In the genomic region with DNA sequence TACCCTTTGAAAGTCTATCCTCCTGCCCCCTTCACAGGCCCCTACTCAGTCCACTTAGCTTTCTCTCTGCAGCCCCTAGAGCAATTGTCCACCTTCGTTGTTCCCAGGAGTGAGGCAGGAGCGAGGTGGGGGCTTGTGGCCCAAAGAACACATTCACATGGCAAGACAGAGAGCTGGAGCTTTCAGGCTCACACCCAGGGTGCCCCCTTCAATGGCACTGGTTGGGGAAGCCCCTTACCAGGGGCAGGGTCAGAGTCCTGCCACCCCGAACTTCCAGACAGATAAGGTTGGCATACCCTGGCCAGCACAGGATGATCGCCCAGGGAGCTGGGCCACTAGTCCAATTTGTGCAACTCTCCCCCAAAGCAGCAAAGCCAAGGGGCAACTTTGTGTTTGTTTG, we compare ENCODE assay signal across 24 cellular contexts. TPM values are rescaled to one million over a fixed set of nuclear protein-coding genes. Genes with fewer than 3 reads are reported as not detected.
DNase-seq lines count a peak whose midpoint lies in the region; ATAC-seq lines count a peak whose summit lies in the region.
"Had no signal": no experiment of that assay in that cellular context is flagged by ENCODE, and none has a peak within 500 bp of the region (broad histone marks: within the 10 kb centered on the region; RNA-seq: fewer than 3 reads in every experiment).

No MANE protein-coding gene starts in this region.

- no peak overlapping the region for H3K4me2 ChIP-seq in trophoblast cell (ENCODE audit: low read length)
- H3K4me2 ChIP-seq: A549; BLaER1 treated with 17β-estradiol and CSF1 and Interleukin-3, amounts not matched to agents 10 nM and 100 nM had no signal

- H4K91ac ChIP-seq in trophoblast cell (ENCODE audit: low read depth, low read length), result no peak overlapping the region

- H3K79me2 ChIP-seq in trophoblast cell (ENCODE audit: control insufficient read depth, insufficient read depth, low read length, poor library complexity), result no peaks in the 10 kb centered on the region

- no peak overlapping the region for H4K12ac ChIP-seq in trophoblast cell (ENCODE audit: low read depth, low read length)

- ATAC-seq in left lobe of liver (peak; percentile 74), HG02885 (IDR thresholded peaks at IDR 0.05; ENCODE audit: poor library complexity, unreplicated experiment) (no peak)
- ATAC-seq: A549, GM12878 had no signal

- H3K4ac ChIP-seq in trophoblast cell (ENCODE audit: low read depth, low read length), result no peak overlapping the region

- H3K79me1 ChIP-seq in trophoblast cell (ENCODE audit: low read length), result no peaks in the 10 kb centered on the region

- H2AK5ac ChIP-seq in trophoblast cell (ENCODE audit: low read length), result no peak overlapping the region

- no peak overlapping the region for H2BK120ac ChIP-seq in trophoblast cell (ENCODE audit: insufficient read depth, low read length, poor library complexity)

- H2BK12ac ChIP-seq in trophoblast cell (ENCODE audit: low read length), result no peak overlapping the region

- H3K18ac ChIP-seq in trophoblast cell (ENCODE audit: low read length), result no peak overlapping the region

- H3K27me3 ChIP-seq in trophoblast cell (ENCODE audit: insufficient read depth, low read length), result no peaks in the 10 kb centered on the region
- H3K27me3 ChIP-seq: BE2C; BLaER1 treated with 17β-estradiol and CSF1 and Interleukin-3, amounts not matched to agents 10 nM and 100 nM had no signal

- H3K9ac ChIP-seq in trophoblast cell (ENCODE audit: low read length), result no peak overlapping the region
- H3K9ac ChIP-seq: BLaER1 treated with 17β-estradiol and CSF1 and Interleukin-3, amounts not matched to agents 10 nM and 100 nM; GM23248 had no signal

- H3K27ac ChIP-seq in trophoblast cell (ENCODE audit: low read depth, low read length), result no peak overlapping the region
- H3K27ac ChIP-seq: A549; BLaER1 treated with 17β-estradiol and CSF1 and Interleukin-3, amounts not matched to agents 10 nM and 100 nM; GM23248 had no signal

- H3K23ac ChIP-seq in trophoblast cell (ENCODE audit: low read length), result no peak overlapping the region

- H3K36me3 ChIP-seq in trophoblast cell (ENCODE audit: control insufficient read depth in 1 of 2, insufficient read depth in 2 of 2, low read length in 2 of 2), result no peaks in the 10 kb centered on the region
- H3K36me3 ChIP-seq: BE2C; BLaER1 treated with 17β-estradiol and CSF1 and Interleukin-3, amounts not matched to agents 10 nM and 100 nM had no signal

- H3K14ac ChIP-seq in trophoblast cell (ENCODE audit: low read length), result no peak overlapping the region

- H3K4me3 ChIP-seq in trophoblast cell (ENCODE audit: low read depth, low read length), result no peak overlapping the region
- H3K4me3 ChIP-seq: A549; BLaER1 treated with 17β-estradiol and CSF1 and Interleukin-3, amounts not matched to agents 10 nM and 100 nM; GM12878; GM23248 had no signal

- H4K8ac ChIP-seq in trophoblast cell (ENCODE audit: low read depth, low read length), result no peak overlapping the region

- H2AFZ ChIP-seq in trophoblast cell (ENCODE audit: insufficient read depth, low read length, poor library complexity), result peak overlapping the region; percentile 45
- H2AFZ ChIP-seq: GM23248 had no signal

- no peak overlapping the region for H2BK5ac ChIP-seq in trophoblast cell (ENCODE audit: low read depth, low read length, poor library complexity)

- WGBS in trophoblast cell (ENCODE audit: extremely low coverage, insufficient coverage, insufficient read length), result no CpG with 5 or more reads among the region's 4 CpGs

- H3K4me1 ChIP-seq in trophoblast cell (ENCODE audit: control insufficient read depth in 1 of 2, insufficient read depth in 2 of 2, low read length in 2 of 2), result no peaks in the 10 kb centered on the region
- H3K4me1 ChIP-seq: BE2C had no signal

- peak; percentile 54 for DNase-seq in left lobe of liver (ENCODE audit: low spot score)
- peak; percentile 77 for DNase-seq in mesenteric fat pad (ENCODE audit: low spot score)
- DNase-seq in trophoblast cell, result no peak
- no peak for DNase-seq in central memory CD4-positive, alpha-beta T cell
- DNase-seq in iPS-NIHi7 (ENCODE audit: extremely low spot score), result no peak
- DNase-seq: 8988T; ACHN; AML-193; BE2C; CD4-positive, alpha-beta T cell; CD8-positive, alpha-beta memory T cell; DMS 273 treated with DMSO at 0.1 percent for 48 hours; DMS79; EL; GDM1; GM23248; H7; HCEC 1CT had no signal

- H3K9me3 ChIP-seq in trophoblast cell (ENCODE audit: insufficient read depth, low read depth, low read length), result no peaks in the 10 kb centered on the region
- H3K9me3 ChIP-seq: A549; BLaER1 treated with 17β-estradiol and CSF1 and Interleukin-3, amounts not matched to agents 10 nM and 100 nM had no signal

RNA-seq across cellular contexts. Expression of a gene that starts 6.2 kb away (rescaled TPM):
- total RNA-seq in left lobe of liver (not detected), mesenteric fat pad (1.1 TPM)
- not detected in 2 replicates for polyA plus RNA-seq in trophoblast cell (2013)
- total RNA-seq: CD4-positive, alpha-beta T cell; CD8-positive, alpha-beta memory T cell; GM12878; GM23248; H1; H7 had no signal
- polyA plus RNA-seq: A549; CD14-positive monocyte; CD8-positive, alpha-beta memory T cell; GM12878; GM23248 had no signal

RNA-seq across cellular contexts. Expression of a gene that starts 56.4 kb away (rescaled TPM):
- not detected for total RNA-seq in left lobe of liver
- total RNA-seq in mesenteric fat pad, result not detected
- not detected in 2 replicates for polyA plus RNA-seq in trophoblast cell (2013)
- total RNA-seq: CD8-positive, alpha-beta memory T cell; GM12878; GM23248 had no signal
- polyA plus RNA-seq: GM12878, GM23248 had no signal

Comparison
In these comparisons a context has a peak if more than half of its experiments do, and no peak if none do; other contexts are left out.
1. DNase-seq: peak in left lobe of liver (single experiment) and mesenteric fat pad (single experiment); none in trophoblast cell (0 of 2), central memory CD4-positive, alpha-beta T cell (single experiment) and iPS-NIHi7 (single experiment).